In genomic region chr10:95133016-95133752, GRCh38 we compare ENCODE assay signal across 9 cellular contexts.
DNase-seq lines count a peak whose midpoint lies in the region; ATAC-seq, FAIRE-seq and TF ChIP-seq lines count a peak whose summit lies in the region.
"Had no signal": no experiment of that assay in that cellular context is flagged by ENCODE, and none has a peak within 500 bp of the region (broad histone marks: within the 10 kb centered on the region; RNA-seq: fewer than 3 reads in every experiment).

No MANE protein-coding gene starts in this region.

- POLR2A ChIA-PET in CD8-positive, alpha-beta memory T cell (lab: Charles Lee), result no interaction called here
- POLR2A ChIA-PET in activated CD4-positive, alpha-beta memory T cell treated with anti-CD3 and anti-CD28 coated beads, Interleukin-2, amount 10 ng/mL, durations not matched to agents 7 days and 5 days (lab: Charles Lee), result no interaction called here
- POLR2A ChIA-PET in endothelial cell of umbilical vein (lab: Charles Lee), result no interaction called here
- POLR2A ChIA-PET in naive thymus-derived CD8-positive, alpha-beta T cell (lab: Charles Lee), result no interaction called here

- H3K4me3 Mint-ChIP-seq in CD8-positive, alpha-beta memory T cell, result no peak overlapping the region
- no peak overlapping the region for H3K4me3 Mint-ChIP-seq in activated CD4-positive, alpha-beta memory T cell treated with anti-CD3 and anti-CD28 coated beads, Interleukin-2, amount 10 ng/mL, durations not matched to agents 7 days and 5 days
- no peak overlapping the region for H3K4me3 Mint-ChIP-seq in naive thymus-derived CD8-positive, alpha-beta T cell

- no peak for TF ChIP-seq POLR2A in endothelial cell of umbilical vein (IDR thresholded peaks at IDR 0.05; ENCODE audit: low read depth, low read length)

- CTCF ChIA-PET in CD8-positive, alpha-beta memory T cell (lab: Charles Lee), result interaction anchor here (0.7 to 1.4 kb wide), 4 partner anchors 39 to 233 kb away, joined by 3 to 6 read pairs (median 4); no protein-coding TSS in a partner anchor
- CTCF ChIA-PET in activated CD4-positive, alpha-beta memory T cell treated with anti-CD3 and anti-CD28 coated beads, Interleukin-2, amount 10 ng/mL, durations not matched to agents 7 days and 5 days (lab: Charles Lee), result interaction anchor here (1.0 to 3.1 kb wide), 6 partner anchors 104 to 242 kb away, joined by 4 to 26 read pairs (median 10); no protein-coding TSS in a partner anchor
- CTCF ChIA-PET in endothelial cell of umbilical vein (lab: Charles Lee), result interaction anchor here (0.6 to 5.0 kb wide), 26 partner anchors 8 to 507 kb away, joined by 3 to 86 read pairs (median 4); partner anchors contain the start of gene SORBS1

- ATAC-seq in GM19351 (IDR thresholded peaks at IDR 0.05; ENCODE audit: unreplicated experiment), result peak; percentile 98
- peak; percentile 94 for ATAC-seq in HG03439 (IDR thresholded peaks at IDR 0.05; ENCODE audit: unreplicated experiment)
- ATAC-seq in naive thymus-derived CD8-positive, alpha-beta T cell, result peak in 1 of 2 donors; percentile 35

- H3K4me3 ChIP-seq in CD8-positive, alpha-beta memory T cell (ENCODE audit: low read length), result no peak overlapping the region
- no peak overlapping the region for H3K4me3 ChIP-seq in endothelial cell of umbilical vein (replicated peaks in 1 of 3; ENCODE audit: insufficient read depth in 1 of 3, low read depth in 1 of 3, low read length in 3 of 3)

- FAIRE-seq in endothelial cell of umbilical vein (lab: Jason Lieb, UNC), result peak; percentile 99
- FAIRE-seq: TTC549 had no signal

- no peaks in the 10 kb centered on the region for H3K36me3 ChIP-seq in CD8-positive, alpha-beta memory T cell (ENCODE audit: insufficient read depth, low read length)
- no peaks in the 10 kb centered on the region for H3K36me3 ChIP-seq in endothelial cell of umbilical vein (ENCODE audit: control insufficient read depth in 2 of 2, extremely low read depth in 1 of 2, insufficient read depth in 2 of 2, low read length in 2 of 2)

- intact Hi-C loops in endothelial cell of umbilical vein (cut with micrococcal nuclease), result loop anchor here (1.0 to 5.0 kb wide), 7 partner anchors 50 to 501 kb away; no protein-coding TSS in a partner anchor

- peak; percentile 73 to 77 for TF ChIP-seq CTCF in endothelial cell of umbilical vein (IDR thresholded peaks at IDR 0.05; ENCODE audit: extremely low read depth in 1 of 2, insufficient read depth in 1 of 2, low read depth in 1 of 2, low read length in 2 of 2)

- DNase-seq in CD8-positive, alpha-beta memory T cell, result peak; percentile 20 to 60 (median 38)
- peak; percentile 94 for DNase-seq in NCI-H82 (lab: John Stamatoyannopoulos, UW)
- DNase-seq in activated CD4-positive, alpha-beta memory T cell treated with anti-CD3 and anti-CD28 coated beads, Interleukin-2, amount 10 ng/mL, durations not matched to agents 7 days and 5 days, result peak; percentile 80
- DNase-seq in endothelial cell of umbilical vein (ENCODE audit: low read depth, low spot score), result peak; percentile 74
- DNase-seq in naive thymus-derived CD8-positive, alpha-beta T cell, result peak; percentile 30 to 81 (median 51)
- DNase-seq in stimulated activated naive CD4-positive, alpha-beta T cell treated with Interleukin-2 at 50 U/mL for 16 hours (lab: John Stamatoyannopoulos, UW), result peak; percentile 17

- H3K4me1 Mint-ChIP-seq in CD8-positive, alpha-beta memory T cell, result no peaks in the 10 kb centered on the region
- no peaks in the 10 kb centered on the region for H3K4me1 Mint-ChIP-seq in activated CD4-positive, alpha-beta memory T cell treated with anti-CD3 and anti-CD28 coated beads, Interleukin-2, amount 10 ng/mL, durations not matched to agents 7 days and 5 days
- H3K4me1 Mint-ChIP-seq in naive thymus-derived CD8-positive, alpha-beta T cell, result no peaks in the 10 kb centered on the region

- no peak overlapping the region for H3K27ac Mint-ChIP-seq in CD8-positive, alpha-beta memory T cell
- no peak overlapping the region for H3K27ac Mint-ChIP-seq in activated CD4-positive, alpha-beta memory T cell treated with anti-CD3 and anti-CD28 coated beads, Interleukin-2, amount 10 ng/mL, durations not matched to agents 7 days and 5 days
- H3K27ac Mint-ChIP-seq in naive thymus-derived CD8-positive, alpha-beta T cell, result no peak overlapping the region

- no TSS peak for BruUV-seq in endothelial cell of umbilical vein (replicated peaks; lab: Mats Ljungman, UMichigan)

- no peak overlapping the region for H2AFZ ChIP-seq in endothelial cell of umbilical vein (ENCODE audit: low read depth, low read length)

- no peaks in the 10 kb centered on the region for H3K27me3 ChIP-seq in CD8-positive, alpha-beta memory T cell (ENCODE audit: insufficient read depth, low read length, poor library complexity, severe bottlenecking)
- H3K27me3 ChIP-seq in endothelial cell of umbilical vein (ENCODE audit: control insufficient read depth in 2 of 2, insufficient read depth in 2 of 2, low read length in 2 of 2), result no peaks in the 10 kb centered on the region

- no peak overlapping the region for H3K9ac ChIP-seq in endothelial cell of umbilical vein (replicated peaks; ENCODE audit: extremely low read depth, insufficient read depth, low read length)

- H3K36me3 Mint-ChIP-seq in CD8-positive, alpha-beta memory T cell, result no peaks in the 10 kb centered on the region
- no peaks in the 10 kb centered on the region for H3K36me3 Mint-ChIP-seq in activated CD4-positive, alpha-beta memory T cell treated with anti-CD3 and anti-CD28 coated beads, Interleukin-2, amount 10 ng/mL, durations not matched to agents 7 days and 5 days (ENCODE audit: low read depth)
- no peaks in the 10 kb centered on the region for H3K36me3 Mint-ChIP-seq in naive thymus-derived CD8-positive, alpha-beta T cell

- peaks cover 3% of the 10 kb centered on the region in 2 donors for H3K27me3 Mint-ChIP-seq in CD8-positive, alpha-beta memory T cell
- no peaks in the 10 kb centered on the region for H3K27me3 Mint-ChIP-seq in activated CD4-positive, alpha-beta memory T cell treated with anti-CD3 and anti-CD28 coated beads, Interleukin-2, amount 10 ng/mL, durations not matched to agents 7 days and 5 days
- no peaks in the 10 kb centered on the region for H3K27me3 Mint-ChIP-seq in naive thymus-derived CD8-positive, alpha-beta T cell

- dilution Hi-C loops in endothelial cell of umbilical vein (cut with MboI; ENCODE audit: extremely low pct_ligation_motif_present, low sequenced_read_pairs), result no loop called here

- no peaks in the 10 kb centered on the region for H4K20me1 ChIP-seq in endothelial cell of umbilical vein (replicated peaks; ENCODE audit: control insufficient read depth, extremely low read depth, insufficient read depth, low read length)

- no peaks in the 10 kb centered on the region for H3K4me1 ChIP-seq in CD8-positive, alpha-beta memory T cell (ENCODE audit: insufficient read depth, low read length)
- no peaks in the 10 kb centered on the region for H3K4me1 ChIP-seq in endothelial cell of umbilical vein (ENCODE audit: control insufficient read depth, extremely low read depth, insufficient read depth, low read length)

- peaks cover 0 to 4% (median 1%) of the 10 kb centered on the region in 5 donors for H3K9me3 Mint-ChIP-seq in CD8-positive, alpha-beta memory T cell
- H3K9me3 Mint-ChIP-seq in activated CD4-positive, alpha-beta memory T cell treated with anti-CD3 and anti-CD28 coated beads, Interleukin-2, amount 10 ng/mL, durations not matched to agents 7 days and 5 days, result no peaks in the 10 kb centered on the region
- H3K9me3 Mint-ChIP-seq in naive thymus-derived CD8-positive, alpha-beta T cell, result peaks cover 0 to 4% (median 0%) of the 10 kb centered on the region in 9 donors

- no peaks in the 10 kb centered on the region for H3K79me2 ChIP-seq in endothelial cell of umbilical vein (ENCODE audit: control insufficient read depth, insufficient read depth, low read length)

- no peak overlapping the region for H3K27ac ChIP-seq in CD8-positive, alpha-beta memory T cell (ENCODE audit: low read depth, low read length)
- H3K27ac ChIP-seq in endothelial cell of umbilical vein (ENCODE audit: insufficient read depth, low read depth, low read length), result no peak overlapping the region

- H3K9me3 ChIP-seq in CD8-positive, alpha-beta memory T cell (ENCODE audit: low read length), result no peaks in the 10 kb centered on the region
- no peaks in the 10 kb centered on the region for H3K9me3 ChIP-seq in endothelial cell of umbilical vein (replicated peaks; ENCODE audit: control insufficient read depth, insufficient read depth, low read length)

- H3K9me1 ChIP-seq in endothelial cell of umbilical vein (replicated peaks; ENCODE audit: control insufficient read depth, extremely low read depth, insufficient read depth, low read length), result no peaks in the 10 kb centered on the region

- no peak overlapping the region for H3K4me2 ChIP-seq in endothelial cell of umbilical vein (ENCODE audit: insufficient read depth, low read length)

TF ChIP-seq in endothelial cell of umbilical vein, 7 proteins besides CTCF, POLR2A, EP300 and RAD21:
- peak; percentile 94 for TF ChIP-seq MAX (IDR thresholded peaks at IDR 0.05; ENCODE audit: insufficient read depth, insufficient read length)
- TF ChIP-seq MYC (IDR thresholded peaks at IDR 0.05; ENCODE audit: low read depth, low read length), result peak; percentile 5
- no peak for TF ChIP-seq GATA2 (IDR thresholded peaks at IDR 0.05; ENCODE audit: insufficient read depth, insufficient read length, low read depth, low read length)
- TF ChIP-seq FOS (IDR thresholded peaks at IDR 0.05; ENCODE audit: borderline replicate concordance, insufficient read depth, low read length), result no peak
- TF ChIP-seq JUN (IDR thresholded peaks at IDR 0.05; ENCODE audit: borderline replicate concordance, insufficient read depth, insufficient read length, low read depth), result no peak

Comparison
In these comparisons a context has a peak if more than half of its experiments do, and no peak if none do; other contexts are left out.
1. DNase-seq: peak in every context shown above with its lines; median percentile 94 in NCI-H82; 80 in activated CD4-positive, alpha-beta memory T cell treated with anti-CD3 and anti-CD28 coated beads, Interleukin-2, amount 10 ng/mL, durations not matched to agents 7 days and 5 days; 74 in endothelial cell of umbilical vein; 51 in naive thymus-derived CD8-positive, alpha-beta T cell; 38 in CD8-positive, alpha-beta memory T cell; 17 in stimulated activated naive CD4-positive, alpha-beta T cell treated with Interleukin-2 at 50 U/mL for 16 hours.